Comparison of ENCODE assay signal across 29 cellular contexts in the genomic region with DNA sequence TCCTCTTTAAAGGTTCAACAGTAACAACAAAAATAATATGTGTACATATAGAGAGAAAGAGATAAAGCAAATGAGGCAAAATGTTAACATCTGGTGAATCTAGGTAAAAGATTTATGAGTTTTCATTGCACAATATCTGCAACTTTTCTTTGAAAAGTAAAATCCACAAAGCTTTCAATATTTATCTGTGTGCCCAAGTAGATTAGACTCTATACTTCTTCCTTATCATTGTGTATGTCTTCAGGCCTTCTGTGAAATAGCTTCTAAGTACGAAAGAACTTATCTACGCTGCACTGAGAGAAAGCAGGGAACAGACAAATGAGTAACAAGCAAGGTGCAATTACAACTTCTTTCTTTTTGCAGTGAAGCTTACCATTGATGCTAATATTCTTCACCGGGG.
"Had no signal": no experiment of that assay in that cellular context is flagged by ENCODE, and none has a peak within 500 bp of the region (broad histone marks: within the 10 kb centered on the region; RNA-seq: fewer than 3 reads in every experiment).

No MANE protein-coding gene starts in this region.

- H3K4me2 ChIP-seq: neural progenitor cell, smooth muscle cell had no signal

- H3K9me3 ChIP-seq: lower lobe of right lung, neutrophil, right atrium auricular region, right lobe of liver, tibial nerve, uterus had no signal

- H3K36me3 Mint-ChIP-seq: immature natural killer cell; naive B cell; natural killer cell; neural progenitor cell; stimulated activated memory B cell treated with anti-CD40 and anti-IgM and Interleukin-4, amounts not matched to agents 10 μg/mL and 1 μg/mL and 100 μg/mL, for 72 hours; type B pancreatic cell had no signal

- H3K4me1 Mint-ChIP-seq: immature natural killer cell; naive B cell; natural killer cell; nephron progenitor cell; neural progenitor cell; stimulated activated memory B cell treated with anti-CD40 and anti-IgM and Interleukin-4, amounts not matched to agents 10 μg/mL and 1 μg/mL and 100 μg/mL, for 72 hours; stimulated activated naive CD8-positive, alpha-beta T cell treated with anti-CD3 and anti-CD28 coated beads, Interleukin-15, amount 100 ng/mL, for 72 hours had no signal

- H3K9ac ChIP-seq: neural progenitor cell, parathyroid adenoma had no signal

- H3K4me3 Mint-ChIP-seq: immature natural killer cell; naive B cell; natural killer cell; nephron progenitor cell; neural progenitor cell; stimulated activated memory B cell treated with anti-CD40 and anti-IgM and Interleukin-4, amounts not matched to agents 10 μg/mL and 1 μg/mL and 100 μg/mL, for 72 hours; stimulated activated naive CD8-positive, alpha-beta T cell treated with anti-CD3 and anti-CD28 coated beads, Interleukin-15, amount 100 ng/mL, for 72 hours; type B pancreatic cell had no signal

- H3K4me3 ChIP-seq: left lung, lower lobe of right lung, neural progenitor cell, right atrium auricular region, right lobe of liver, smooth muscle cell, tibial nerve, uterus had no signal

- H3K79me2 ChIP-seq: parathyroid adenoma had no signal

- H3K27ac Mint-ChIP-seq: immature natural killer cell; naive B cell; natural killer cell; nephron progenitor cell; neural progenitor cell; stimulated activated memory B cell treated with anti-CD40 and anti-IgM and Interleukin-4, amounts not matched to agents 10 μg/mL and 1 μg/mL and 100 μg/mL, for 72 hours; stimulated activated naive CD8-positive, alpha-beta T cell treated with anti-CD3 and anti-CD28 coated beads, Interleukin-15, amount 100 ng/mL, for 72 hours; type B pancreatic cell had no signal

- ATAC-seq: left colon; left lung; natural killer cell; right lobe of liver; stimulated activated memory B cell treated with anti-CD40 and anti-IgM and Interleukin-4, amounts not matched to agents 10 μg/mL and 1 μg/mL and 100 μg/mL, for 72 hours; stimulated activated naive CD8-positive, alpha-beta T cell treated with anti-CD3 and anti-CD28 coated beads, Interleukin-15, amount 100 ng/mL, for 72 hours had no signal

- H3K4me1 ChIP-seq: left lung, lower lobe of right lung, parathyroid adenoma, right atrium auricular region, right lobe of liver, uterus had no signal

- H3K27ac ChIP-seq: left lung, lower lobe of right lung, neural progenitor cell, neutrophil, parathyroid adenoma, right atrium auricular region, right lobe of liver, tibial nerve, uterus had no signal

- H2AFZ ChIP-seq: neural progenitor cell, parathyroid adenoma had no signal

- H3K27me3 Mint-ChIP-seq: stimulated activated memory B cell treated with anti-CD40 and anti-IgM and Interleukin-4, amounts not matched to agents 10 μg/mL and 1 μg/mL and 100 μg/mL, for 72 hours; stimulated activated naive CD8-positive, alpha-beta T cell treated with anti-CD3 and anti-CD28 coated beads, Interleukin-15, amount 100 ng/mL, for 72 hours had no signal

- H3K9me3 Mint-ChIP-seq: neural progenitor cell, type B pancreatic cell had no signal

- DNase-seq: immature natural killer cell; kidney; left colon; left lung; lower lobe of right lung; mammary epithelial cell; mesenchymal stem cell; naive B cell; natural killer cell; nephron progenitor cell; occipital lobe; right lobe of liver; stimulated activated CD4-positive, alpha-beta T cell treated with anti-CD3 and anti-CD28 coated beads, Interleukin-1b, Interleukin-23, amount 100 ng/mL, for 48 hours; stimulated activated CD4-positive, alpha-beta T cell treated with anti-CD3 and anti-CD28 coated beads, Interleukin-2, amount 100 ng/mL, for 48 hours; stimulated activated CD4-positive, alpha-beta T cell treated with anti-CD3 and anti-CD28 coated beads, Interleukin-4, amount 100 ng/mL, for 4 hours; stimulated activated CD8-positive, alpha-beta memory T cell treated with anti-CD3 and anti-CD28 coated beads, Interleukin-4, amount 100 ng/mL, for 48 hours; stimulated activated naive CD4-positive, alpha-beta T cell treated with Interleukin-2 at 50 U/mL for 16 hours; stimulated activated naive CD8-positive, alpha-beta T cell treated with anti-CD3 and anti-CD28 coated beads, Interleukin-15, amount 100 ng/mL, for 72 hours; substantia nigra; uterus had no signal

- H3K36me3 ChIP-seq: left lung, lower lobe of right lung, neural progenitor cell, neutrophil, right atrium auricular region, right lobe of liver, tibial nerve, uterus had no signal

- FAIRE-seq: islet of Langerhans, kidney had no signal

- H3K27me3 ChIP-seq: left lung, neural progenitor cell, neutrophil, right atrium auricular region, right lobe of liver, tibial nerve, uterus had no signal
